10 cellular contexts compared by ENCODE assay signal in genomic region chr1:102550729-102551384, GRCh38.
A peak's percentile ranks its signal among the peaks of the same experiment; 100 is the strongest.
DNase-seq lines count a peak whose midpoint lies in the region; ATAC-seq, FAIRE-seq and TF ChIP-seq lines count a peak whose summit lies in the region.
"Had no signal": no experiment of that assay in that cellular context is flagged by ENCODE, and none has a peak within 500 bp of the region (broad histone marks: within the 10 kb centered on the region; RNA-seq: fewer than 3 reads in every experiment).

No MANE protein-coding gene starts in this region.

- in situ Hi-C loops in K562 (cut with MboI): no loop called here

- TF ChIP-seq EP300 in K562 (IDR thresholded peaks at IDR 0.05; ENCODE audit: low read length): no peak

- H2AFZ ChIP-seq in K562 (ENCODE audit: low read depth, low read length) (no peak overlapping the region), smooth muscle cell (ENCODE audit: low read depth) (no peak overlapping the region)

- H3K9me1 ChIP-seq in K562 (ENCODE audit: control insufficient read depth, insufficient read depth, low read length): no peaks in the 10 kb centered on the region

- TF ChIP-seq POLR2A in K562 (conservative IDR thresholded peaks at IDR 0.05): no peak

- H3K4me3 ChIP-seq in K562 (no peak overlapping the region), smooth muscle cell (no peak overlapping the region)

- intact Hi-C loops in activated CD8-positive, alpha-beta T cell treated with anti-CD3 and anti-CD28 coated beads for 36 hours (cut with micrococcal nuclease): no loop called here
- intact Hi-C loops in K562 (cut with micrococcal nuclease): no loop called here

- H3K9me3 ChIP-seq in K562 (replicated peaks; ENCODE audit: control insufficient read depth, insufficient read depth, low read depth, low read length) (no peaks in the 10 kb centered on the region), smooth muscle cell (replicated peaks; ENCODE audit: low read depth) (no peaks in the 10 kb centered on the region)

- H3K36me3 Mint-ChIP-seq in activated CD8-positive, alpha-beta T cell treated with anti-CD3 and anti-CD28 coated beads for 36 hours (ENCODE audit: low read depth): no peaks in the 10 kb centered on the region
- H3K36me3 Mint-ChIP-seq in activated CD8-positive, alpha-beta T cell treated with anti-CD3 and anti-CD28 coated beads, Interleukin-2, amount 10 ng/mL, durations not matched to agents 7 days and 5 days (ENCODE audit: low read depth): no peaks in the 10 kb centered on the region

- no peaks in the 10 kb centered on the region for H3K4me1 Mint-ChIP-seq in activated CD8-positive, alpha-beta T cell treated with anti-CD3 and anti-CD28 coated beads for 36 hours (ENCODE audit: low read depth)
- no peaks in the 10 kb centered on the region for H3K4me1 Mint-ChIP-seq in activated CD8-positive, alpha-beta T cell treated with anti-CD3 and anti-CD28 coated beads, Interleukin-2, amount 10 ng/mL, durations not matched to agents 7 days and 5 days (ENCODE audit: low read depth)
- H3K4me1 Mint-ChIP-seq: activated B cell treated with CpG ODN at 0.5 μM for 24 hours had no signal

- H3K9ac ChIP-seq in K562 (ENCODE audit: insufficient read depth in 1 of 2, low read depth in 2 of 2, low read length in 2 of 2): no peak overlapping the region
- H3K9ac ChIP-seq in smooth muscle cell (ENCODE audit: low read depth): no peak overlapping the region

- H3K36me3 ChIP-seq in K562 (ENCODE audit: control insufficient read depth, insufficient read depth, low read length) (no peaks in the 10 kb centered on the region), smooth muscle cell (ENCODE audit: low read depth) (no peaks in the 10 kb centered on the region)

- POLR2A ChIA-PET in activated CD8-positive, alpha-beta T cell treated with anti-CD3 and anti-CD28 coated beads for 36 hours (lab: Charles Lee): no interaction called here
- POLR2A ChIA-PET in activated CD8-positive, alpha-beta T cell treated with anti-CD3 and anti-CD28 coated beads, Interleukin-2, amount 10 ng/mL, durations not matched to agents 7 days and 5 days (lab: Charles Lee): no interaction called here
- POLR2A ChIA-PET in K562 (lab: Yijun Ruan, JAX): no interaction called here

- FAIRE-seq in K562 (lab: Jason Lieb, UNC): no peak

- 0 out of 4 replicates have a peak, but pooled peaks of 1 of the 2 experiments have one; percentile 19 for TF ChIP-seq RAD21 in K562 (CRISPR knock-in tag; conservative IDR thresholded peaks at IDR 0.05 in 1 of 2, IDR thresholded peaks at IDR 0.05 in 1 of 2)

- H3K27ac Mint-ChIP-seq in activated CD8-positive, alpha-beta T cell treated with anti-CD3 and anti-CD28 coated beads for 36 hours: no peak overlapping the region
- H3K27ac Mint-ChIP-seq in activated CD8-positive, alpha-beta T cell treated with anti-CD3 and anti-CD28 coated beads, Interleukin-2, amount 10 ng/mL, durations not matched to agents 7 days and 5 days: no peak overlapping the region
- H3K27ac Mint-ChIP-seq: activated B cell treated with CpG ODN at 0.5 μM for 24 hours had no signal

- H3K4me1 ChIP-seq in K562 (replicated peaks in 1 of 2; ENCODE audit: control insufficient read depth in 2 of 2, insufficient read depth in 2 of 2, low read length in 2 of 2): no peaks in the 10 kb centered on the region
- no peaks in the 10 kb centered on the region for H3K4me1 ChIP-seq in smooth muscle cell (ENCODE audit: low read depth)

- H3K79me2 ChIP-seq in K562 (ENCODE audit: control insufficient read depth, insufficient read depth, low read length) (no peaks in the 10 kb centered on the region), smooth muscle cell (ENCODE audit: low read depth) (no peaks in the 10 kb centered on the region)

- peaks cover 7% of the 10 kb centered on the region for H3K9me3 Mint-ChIP-seq in activated CD8-positive, alpha-beta T cell treated with anti-CD3 and anti-CD28 coated beads for 36 hours
- peaks cover 15% of the 10 kb centered on the region for H3K9me3 Mint-ChIP-seq in activated CD8-positive, alpha-beta T cell treated with anti-CD3 and anti-CD28 coated beads, Interleukin-2, amount 10 ng/mL, durations not matched to agents 7 days and 5 days (ENCODE audit: insufficient read depth)

- H3K4me3 Mint-ChIP-seq in activated CD8-positive, alpha-beta T cell treated with anti-CD3 and anti-CD28 coated beads for 36 hours: no peak overlapping the region
- no peak overlapping the region for H3K4me3 Mint-ChIP-seq in activated CD8-positive, alpha-beta T cell treated with anti-CD3 and anti-CD28 coated beads, Interleukin-2, amount 10 ng/mL, durations not matched to agents 7 days and 5 days
- H3K4me3 Mint-ChIP-seq: activated B cell treated with CpG ODN at 0.5 μM for 24 hours had no signal

- no peaks in the 10 kb centered on the region for H3F3A ChIP-seq in smooth muscle cell (ENCODE audit: low read depth)

- H3K27me3 Mint-ChIP-seq in activated CD8-positive, alpha-beta T cell treated with anti-CD3 and anti-CD28 coated beads for 36 hours: no peaks in the 10 kb centered on the region
- H3K27me3 Mint-ChIP-seq in activated CD8-positive, alpha-beta T cell treated with anti-CD3 and anti-CD28 coated beads, Interleukin-2, amount 10 ng/mL, durations not matched to agents 7 days and 5 days (ENCODE audit: low read depth): no peaks in the 10 kb centered on the region
- H3K27me3 Mint-ChIP-seq: activated B cell treated with CpG ODN at 0.5 μM for 24 hours had no signal

- no peak for TF ChIP-seq CTCF in activated CD8-positive, alpha-beta T cell treated with anti-CD3 and anti-CD28 coated beads for 36 hours (IDR thresholded peaks at IDR 0.05)
- TF ChIP-seq CTCF in K562 (IDR thresholded peaks at IDR 0.05 in 2 of 3, conservative IDR thresholded peaks at IDR 0.05 in 1 of 3; ENCODE audit: insufficient read depth in 2 of 3, low read depth in 1 of 3, low read length in 3 of 3) (no peak), smooth muscle cell (IDR thresholded peaks at IDR 0.05; ENCODE audit: borderline replicate concordance, insufficient read depth, poor library complexity, severe bottlenecking) (peak; percentile 17)

- ATAC-seq in activated CD8-positive, alpha-beta T cell treated with anti-CD3 and anti-CD28 coated beads for 36 hours: no peak
- ATAC-seq in activated CD8-positive, alpha-beta T cell treated with anti-CD3 and anti-CD28 coated beads, Interleukin-2, amount 10 ng/mL, durations not matched to agents 7 days and 5 days: no peak
- ATAC-seq in K562: no peak
- no peak for ATAC-seq in left lobe of liver
- ATAC-seq: left colon had no signal

- WGBS in K562 (ENCODE audit: insufficient coverage, low coverage, missing lambda C conversion rate): 0% methylated on average over 2 of the region's 2 CpGs
- 70% methylated on average over 2 of the region's 2 CpGs for WGBS in smooth muscle cell (ENCODE audit: low lambda C conversion rate)

- H3K4me2 ChIP-seq in K562 (ENCODE audit: insufficient read depth, low read length): no peak overlapping the region
- H3K4me2 ChIP-seq in smooth muscle cell: no peak overlapping the region

- CTCF ChIA-PET in activated CD8-positive, alpha-beta T cell treated with anti-CD3 and anti-CD28 coated beads for 36 hours (lab: Charles Lee): no interaction called here
- CTCF ChIA-PET in activated CD8-positive, alpha-beta T cell treated with anti-CD3 and anti-CD28 coated beads, Interleukin-2, amount 10 ng/mL, durations not matched to agents 7 days and 5 days (lab: Charles Lee): no interaction called here
- CTCF ChIA-PET in K562 (lab: Yijun Ruan, JAX; ENCODE audit: low intra/inter-chr PET ratio): no interaction called here

- H4K20me1 ChIP-seq in K562 (replicated peaks; ENCODE audit: control insufficient read depth, insufficient read depth, low read length) (no peaks in the 10 kb centered on the region), smooth muscle cell (ENCODE audit: low read depth) (no peaks in the 10 kb centered on the region)

- H3K27me3 ChIP-seq in K562 (ENCODE audit: control insufficient read depth in 2 of 2, insufficient read depth in 2 of 2, low read length in 2 of 2) (no peaks in the 10 kb centered on the region), smooth muscle cell (ENCODE audit: low read depth) (no peaks in the 10 kb centered on the region)

- H3K27ac ChIP-seq in K562 (ENCODE audit: extremely low read depth, low read depth, low read length) (no peak overlapping the region), smooth muscle cell (ENCODE audit: low read depth) (no peak overlapping the region)

- DNase-seq in activated CD8-positive, alpha-beta T cell treated with anti-CD3 and anti-CD28 coated beads for 36 hours: peak; percentile 30
- no peak for DNase-seq in activated CD8-positive, alpha-beta T cell treated with anti-CD3 and anti-CD28 coated beads, Interleukin-2, amount 10 ng/mL, durations not matched to agents 7 days and 5 days
- DNase-seq in KG1 (lab: John Stamatoyannopoulos, UW): peak; percentile 6
- DNase-seq in K562 (ENCODE audit: extremely low read depth in 1 of 4, low spot score in 3 of 4): peak in 1 of 4 experiments; percentile 18
- no peak for DNase-seq in smooth muscle cell (lab: John Stamatoyannopoulos, UW; ENCODE audit: unreplicated experiment)
- no peak for DNase-seq in left lobe of liver (ENCODE audit: low spot score)
- no peak for DNase-seq in NCI-H1048 (lab: John Stamatoyannopoulos, UW)
- no peak for DNase-seq in GF-D8 (lab: John Stamatoyannopoulos, UW)
- DNase-seq: activated B cell treated with CpG ODN at 0.5 μM for 24 hours had no signal

- no TSS peak for BruUV-seq in K562 (replicated peaks; lab: Mats Ljungman, UMichigan)

TF ChIP-seq in K562, 482 proteins besides CTCF, POLR2A, EP300 and RAD21:
- TF ChIP-seq CBFA2T2 (conservative IDR thresholded peaks at IDR 0.05) (no peak), BRCA1 (IDR thresholded peaks at IDR 0.05) (no peak), BRCA1 (CRISPR knock-in tag; IDR thresholded peaks at IDR 0.05) (no peak), PTBP1 (IDR thresholded peaks at IDR 0.05; ENCODE audit: low read depth, low read length) (no peak), ZNF134 (CRISPR knock-in tag; conservative IDR thresholded peaks at IDR 0.05) (no peak), KDM4B (IDR thresholded peaks at IDR 0.05; ENCODE audit: borderline replicate concordance in 2 of 2, low read depth in 1 of 2) (no peak)
- TF ChIP-seq, protein P1, sequence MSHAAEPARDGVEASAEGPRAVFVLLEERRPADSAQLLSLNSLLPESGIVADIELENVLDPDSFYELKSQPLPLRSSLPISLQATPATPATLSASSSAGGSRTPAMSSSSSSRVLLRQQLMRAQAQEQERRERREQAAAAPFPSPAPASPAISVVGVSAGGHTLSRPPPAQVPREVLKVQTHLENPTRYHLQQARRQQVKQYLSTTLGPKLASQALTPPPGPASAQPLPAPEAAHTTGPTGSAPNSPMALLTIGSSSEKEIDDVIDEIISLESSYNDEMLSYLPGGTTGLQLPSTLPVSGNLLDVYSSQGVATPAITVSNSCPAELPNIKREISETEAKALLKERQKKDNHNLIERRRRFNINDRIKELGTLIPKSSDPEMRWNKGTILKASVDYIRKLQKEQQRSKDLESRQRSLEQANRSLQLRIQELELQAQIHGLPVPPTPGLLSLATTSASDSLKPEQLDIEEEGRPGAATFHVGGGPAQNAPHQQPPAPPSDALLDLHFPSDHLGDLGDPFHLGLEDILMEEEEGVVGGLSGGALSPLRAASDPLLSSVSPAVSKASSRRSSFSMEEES (CRISPR knock-in tag; IDR thresholded peaks at IDR 0.05): 0 out of 2 replicates have a peak, but pooled peaks have one; percentile 12

Comparison
In these comparisons a context has a peak if more than half of its experiments do, and no peak if none do; other contexts are left out.
1. DNase-seq: peak in activated CD8-positive, alpha-beta T cell treated with anti-CD3 and anti-CD28 coated beads for 36 hours (single experiment) and KG1 (single experiment); none in activated CD8-positive, alpha-beta T cell treated with anti-CD3 and anti-CD28 coated beads, Interleukin-2, amount 10 ng/mL, durations not matched to agents 7 days and 5 days (single experiment), smooth muscle cell (single experiment), left lobe of liver (single experiment), NCI-H1048 (single experiment) and GF-D8 (single experiment).